Comparison of ENCODE assay signal across 10 cellular contexts in genomic region chr11:128289048-128289447, GRCh38.
DNase-seq lines count a peak whose midpoint lies in the region; ATAC-seq, FAIRE-seq and TF ChIP-seq lines count a peak whose summit lies in the region.
"Had no signal": no experiment of that assay in that cellular context is flagged by ENCODE, and none has a peak within 500 bp of the region (broad histone marks: within the 10 kb centered on the region; RNA-seq: fewer than 3 reads in every experiment).

No MANE protein-coding gene starts in this region.

- no peak for TF ChIP-seq POLR2A in GM12891 (IDR thresholded peaks at IDR 0.05; ENCODE audit: low read depth, low read length)

- DNase-seq in GM12891 (ENCODE audit: insufficient read length, low spot score) (no peak), RPMI7951 (ENCODE audit: low read depth) (peak; percentile 55), globus pallidus (ENCODE audit: low spot score) (peak; percentile 7), foreskin fibroblast (no peak), coronary artery (ENCODE audit: low spot score) (no peak), NCI-H146 (lab: John Stamatoyannopoulos, UW) (no peak), iPS-NIHi11 (ENCODE audit: low spot score) (no peak)
- DNase-seq: activated naive CD8-positive, alpha-beta T cell treated with anti-CD3 and anti-CD28 coated beads, Interleukin-2, amount 10 ng/mL, durations not matched to agents 7 days and 5 days; H9 had no signal

- H3K4me3 ChIP-seq in foreskin fibroblast (ENCODE audit: low read depth in 1 of 2, low read length in 2 of 2) (no peak overlapping the region), coronary artery (no peak overlapping the region)

- peak; percentile 84 for FAIRE-seq in GM12891 (lab: Jason Lieb, UNC)

- H3K27ac ChIP-seq in coronary artery, result no peak overlapping the region

- peak; percentile 27 for ATAC-seq in GM19395 (IDR thresholded peaks at IDR 0.05; ENCODE audit: unreplicated experiment)

- no peak for TF ChIP-seq CTCF in foreskin fibroblast (IDR thresholded peaks at IDR 0.05; ENCODE audit: low read depth, low read length)
- TF ChIP-seq CTCF in coronary artery (IDR thresholded peaks at IDR 0.05), result no peak

TF ChIP-seq in GM12891, 5 proteins besides CTCF, POLR2A, EP300 and RAD21:
- TF ChIP-seq POU2F2 (IDR thresholded peaks at IDR 0.05; ENCODE audit: low read depth, low read length) (no peak), POLR2AphosphoS5 (IDR thresholded peaks at IDR 0.05; ENCODE audit: low read depth, low read length) (no peak), PAX5 (IDR thresholded peaks at IDR 0.05; ENCODE audit: insufficient read depth, low read length, severe bottlenecking) (no peak), TAF1 (IDR thresholded peaks at IDR 0.05; ENCODE audit: low read depth, low read length) (no peak), SPI1 (IDR thresholded peaks at IDR 0.05; ENCODE audit: low read depth, low read length) (no peak)

Comparison
In these comparisons a context has a peak if more than half of its experiments do, and no peak if none do; other contexts are left out.
1. DNase-seq: peak in RPMI7951 (single experiment) and globus pallidus (single experiment); none in GM12891 (single experiment), foreskin fibroblast (0 of 2), coronary artery (single experiment), NCI-H146 (single experiment) and iPS-NIHi11 (single experiment).